ENCODE assay signal across 21 cellular contexts in the genomic region with DNA sequence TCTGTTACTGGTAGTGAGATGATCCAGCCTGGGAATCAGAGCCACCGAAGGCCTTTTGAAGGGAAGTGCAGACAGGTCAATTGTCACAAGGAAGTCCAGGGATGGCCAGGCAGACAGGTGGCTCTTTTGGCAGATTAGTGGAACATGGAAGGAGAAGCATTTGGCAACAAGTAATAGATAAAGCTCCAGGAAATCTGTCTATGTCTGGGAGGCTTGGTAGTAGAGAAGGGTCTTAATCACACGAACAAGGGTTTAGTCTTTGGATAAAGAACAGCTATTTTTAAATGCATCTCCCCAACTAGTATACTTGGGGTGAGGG.
"Had no signal": no experiment of that assay in that cellular context is flagged by ENCODE, and none has a peak within 500 bp of the region (broad histone marks: within the 10 kb centered on the region; RNA-seq: fewer than 3 reads in every experiment).

No MANE protein-coding gene starts in this region.

- H3K4me3 Mint-ChIP-seq: activated B cell treated with CpG ODN at 0.5 μM for 24 hours; activated CD4-positive, alpha-beta T cell treated with anti-CD3 and anti-CD28 coated beads, Interleukin-2, amount 10 ng/mL, durations not matched to agents 24 days and 14 days; activated naive CD4-positive, alpha-beta T cell treated with anti-CD3 and anti-CD28 coated beads, Interleukin-2, amount 10 ng/mL, durations not matched to agents 7 days and 5 days; activated naive CD8-positive, alpha-beta T cell treated with anti-CD3 and anti-CD28 coated beads for 36 hours; activated T-helper 17 cell treated with anti-CD3 and anti-CD28 coated beads, Interleukin-2, amount 50 U/mL, for 72 hours; T-helper 1 cell treated with Interleukin-12 subunit alpha and Interleukin-12 subunit beta and Interleukin-4 antibody, amounts not matched to agents 30 μg/mL and 1 μg/mL, for 36 hours had no signal

- H3K27me3 Mint-ChIP-seq: activated B cell treated with CpG ODN at 0.5 μM for 24 hours; activated CD4-positive, alpha-beta T cell treated with anti-CD3 and anti-CD28 coated beads, Interleukin-2, amount 10 ng/mL, durations not matched to agents 24 days and 14 days; activated naive CD4-positive, alpha-beta T cell treated with anti-CD3 and anti-CD28 coated beads, Interleukin-2, amount 10 ng/mL, durations not matched to agents 7 days and 5 days; activated naive CD8-positive, alpha-beta T cell treated with anti-CD3 and anti-CD28 coated beads for 36 hours; activated T-helper 17 cell treated with anti-CD3 and anti-CD28 coated beads, Interleukin-2, amount 50 U/mL, for 72 hours had no signal

- H3K9me3 Mint-ChIP-seq: activated B cell treated with CpG ODN at 0.5 μM for 24 hours; activated CD4-positive, alpha-beta T cell treated with anti-CD3 and anti-CD28 coated beads, Interleukin-2, amount 10 ng/mL, durations not matched to agents 24 days and 14 days; activated naive CD4-positive, alpha-beta T cell treated with anti-CD3 and anti-CD28 coated beads, Interleukin-2, amount 10 ng/mL, durations not matched to agents 7 days and 5 days; activated naive CD8-positive, alpha-beta T cell treated with anti-CD3 and anti-CD28 coated beads for 36 hours; activated T-helper 17 cell treated with anti-CD3 and anti-CD28 coated beads, Interleukin-2, amount 50 U/mL, for 72 hours; T-helper 1 cell treated with Interleukin-12 subunit alpha and Interleukin-12 subunit beta and Interleukin-4 antibody, amounts not matched to agents 30 μg/mL and 1 μg/mL, for 36 hours had no signal

- H3K27ac ChIP-seq: brain microvascular endothelial cell, KMS-11, SJSA1 had no signal

- ATAC-seq: activated T-helper 17 cell treated with anti-CD3 and anti-CD28 coated beads, Interleukin-2, amount 50 U/mL, for 72 hours; PC-3; SK-N-SH treated with all-trans-retinoic acid at 6 μM for 48 hours had no signal

- H3K36me3 Mint-ChIP-seq: activated naive CD4-positive, alpha-beta T cell treated with anti-CD3 and anti-CD28 coated beads, Interleukin-2, amount 10 ng/mL, durations not matched to agents 7 days and 5 days; activated naive CD8-positive, alpha-beta T cell treated with anti-CD3 and anti-CD28 coated beads for 36 hours had no signal

- H3K4me1 Mint-ChIP-seq: activated B cell treated with CpG ODN at 0.5 μM for 24 hours; activated CD4-positive, alpha-beta T cell treated with anti-CD3 and anti-CD28 coated beads, Interleukin-2, amount 10 ng/mL, durations not matched to agents 24 days and 14 days; activated naive CD4-positive, alpha-beta T cell treated with anti-CD3 and anti-CD28 coated beads, Interleukin-2, amount 10 ng/mL, durations not matched to agents 7 days and 5 days; activated naive CD8-positive, alpha-beta T cell treated with anti-CD3 and anti-CD28 coated beads for 36 hours; activated T-helper 17 cell treated with anti-CD3 and anti-CD28 coated beads, Interleukin-2, amount 50 U/mL, for 72 hours had no signal

- DNase-seq: activated B cell treated with CpG ODN at 0.5 μM for 24 hours; activated CD4-positive, alpha-beta T cell treated with anti-CD3 and anti-CD28 coated beads for 1 hour; activated CD4-positive, alpha-beta T cell treated with anti-CD3 and anti-CD28 coated beads, Interleukin-2, amount 10 ng/mL, durations not matched to agents 24 days and 14 days; activated CD4-positive, alpha-beta T cell treated with anti-CD3 and anti-CD28 coated beads, Interleukin-2, amount 50 U/mL, for 48 hours; activated CD8-positive, alpha-beta memory T cell treated with anti-CD3 and anti-CD28 coated beads for 24 hours; activated gamma-delta T cell; activated naive CD4-positive, alpha-beta T cell treated with anti-CD3 and anti-CD28 coated beads, Interleukin-2, amount 10 ng/mL, durations not matched to agents 7 days and 5 days; activated naive CD8-positive, alpha-beta T cell treated with anti-CD3 and anti-CD28 coated beads for 36 hours; activated T-cell treated with anti-CD3 and anti-CD28 coated beads for 4 hours; activated T-cell treated with anti-CD3 and anti-CD28 coated beads, Interleukin-2, amount 50 U/mL, for 48 hours; brain microvascular endothelial cell; NCI-H2029; NCI-H2107; NCI-H226 had no signal

- H3K27ac Mint-ChIP-seq: activated B cell treated with CpG ODN at 0.5 μM for 24 hours; activated CD4-positive, alpha-beta T cell treated with anti-CD3 and anti-CD28 coated beads, Interleukin-2, amount 10 ng/mL, durations not matched to agents 24 days and 14 days; activated naive CD4-positive, alpha-beta T cell treated with anti-CD3 and anti-CD28 coated beads, Interleukin-2, amount 10 ng/mL, durations not matched to agents 7 days and 5 days; activated naive CD8-positive, alpha-beta T cell treated with anti-CD3 and anti-CD28 coated beads for 36 hours; activated T-helper 17 cell treated with anti-CD3 and anti-CD28 coated beads, Interleukin-2, amount 50 U/mL, for 72 hours; T-helper 1 cell treated with Interleukin-12 subunit alpha and Interleukin-12 subunit beta and Interleukin-4 antibody, amounts not matched to agents 30 μg/mL and 1 μg/mL, for 36 hours had no signal

- H3K4me3 ChIP-seq: SJSA1 had no signal

- FAIRE-seq: RCC 7860 had no signal
